In the genomic region with DNA sequence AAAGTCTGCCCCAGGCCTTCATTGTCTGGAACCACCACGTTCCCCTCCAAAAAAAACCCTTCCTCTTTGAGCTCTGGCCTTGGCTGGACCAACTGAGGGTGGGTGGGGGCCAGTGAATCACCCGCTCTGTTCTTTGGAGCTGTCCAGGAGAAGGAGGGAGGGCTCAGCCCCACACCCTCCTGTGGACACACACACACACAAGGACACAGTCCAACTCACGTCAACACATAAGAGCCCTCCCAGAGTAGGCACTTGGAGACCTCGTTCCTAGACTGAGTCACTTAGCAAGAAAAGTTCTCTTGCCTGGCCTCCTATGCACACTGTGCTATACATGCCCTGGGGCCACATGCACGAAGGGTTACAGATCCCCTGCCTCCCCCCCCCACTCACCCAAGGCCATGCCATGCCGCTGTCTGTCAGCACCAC, we compare ENCODE assay signal across 1 cellular context.
TF ChIP-seq lines count a peak whose summit lies in the region.

No MANE protein-coding gene starts in this region.

TF ChIP-seq in K562, 482 proteins besides CTCF, POLR2A, EP300 and RAD21 (continued from another document):
- TF ChIP-seq, protein P1, sequence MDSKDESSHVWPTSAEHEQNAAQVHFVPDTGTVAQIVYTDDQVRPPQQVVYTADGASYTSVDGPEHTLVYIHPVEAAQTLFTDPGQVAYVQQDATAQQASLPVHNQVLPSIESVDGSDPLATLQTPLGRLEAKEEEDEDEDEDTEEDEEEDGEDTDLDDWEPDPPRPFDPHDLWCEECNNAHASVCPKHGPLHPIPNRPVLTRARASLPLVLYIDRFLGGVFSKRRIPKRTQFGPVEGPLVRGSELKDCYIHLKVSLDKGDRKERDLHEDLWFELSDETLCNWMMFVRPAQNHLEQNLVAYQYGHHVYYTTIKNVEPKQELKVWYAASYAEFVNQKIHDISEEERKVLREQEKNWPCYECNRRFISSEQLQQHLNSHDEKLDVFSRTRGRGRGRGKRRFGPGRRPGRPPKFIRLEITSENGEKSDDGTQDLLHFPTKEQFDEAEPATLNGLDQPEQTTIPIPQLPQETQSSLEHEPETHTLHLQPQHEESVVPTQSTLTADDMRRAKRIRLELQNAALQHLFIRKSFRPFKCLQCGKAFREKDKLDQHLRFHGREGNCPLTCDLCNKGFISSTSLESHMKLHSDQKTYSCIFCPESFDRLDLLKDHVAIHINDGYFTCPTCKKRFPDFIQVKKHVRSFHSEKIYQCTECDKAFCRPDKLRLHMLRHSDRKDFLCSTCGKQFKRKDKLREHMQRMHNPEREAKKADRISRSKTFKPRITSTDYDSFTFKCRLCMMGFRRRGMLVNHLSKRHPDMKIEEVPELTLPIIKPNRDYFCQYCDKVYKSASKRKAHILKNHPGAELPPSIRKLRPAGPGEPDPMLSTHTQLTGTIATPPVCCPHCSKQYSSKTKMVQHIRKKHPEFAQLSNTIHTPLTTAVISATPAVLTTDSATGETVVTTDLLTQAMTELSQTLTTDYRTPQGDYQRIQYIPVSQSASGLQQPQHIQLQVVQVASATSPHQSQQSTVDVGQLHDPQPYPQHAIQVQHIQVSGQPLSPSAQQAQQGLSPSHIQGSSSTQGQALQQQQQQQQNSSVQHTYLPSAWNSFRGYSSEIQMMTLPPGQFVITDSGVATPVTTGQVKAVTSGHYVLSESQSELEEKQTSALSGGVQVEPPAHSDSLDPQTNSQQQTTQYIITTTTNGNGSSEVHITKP (IDR thresholded peaks at IDR 0.05; ENCODE audit: partially characterized antibody), result peak; percentile 45
- TF ChIP-seq, protein P2, sequence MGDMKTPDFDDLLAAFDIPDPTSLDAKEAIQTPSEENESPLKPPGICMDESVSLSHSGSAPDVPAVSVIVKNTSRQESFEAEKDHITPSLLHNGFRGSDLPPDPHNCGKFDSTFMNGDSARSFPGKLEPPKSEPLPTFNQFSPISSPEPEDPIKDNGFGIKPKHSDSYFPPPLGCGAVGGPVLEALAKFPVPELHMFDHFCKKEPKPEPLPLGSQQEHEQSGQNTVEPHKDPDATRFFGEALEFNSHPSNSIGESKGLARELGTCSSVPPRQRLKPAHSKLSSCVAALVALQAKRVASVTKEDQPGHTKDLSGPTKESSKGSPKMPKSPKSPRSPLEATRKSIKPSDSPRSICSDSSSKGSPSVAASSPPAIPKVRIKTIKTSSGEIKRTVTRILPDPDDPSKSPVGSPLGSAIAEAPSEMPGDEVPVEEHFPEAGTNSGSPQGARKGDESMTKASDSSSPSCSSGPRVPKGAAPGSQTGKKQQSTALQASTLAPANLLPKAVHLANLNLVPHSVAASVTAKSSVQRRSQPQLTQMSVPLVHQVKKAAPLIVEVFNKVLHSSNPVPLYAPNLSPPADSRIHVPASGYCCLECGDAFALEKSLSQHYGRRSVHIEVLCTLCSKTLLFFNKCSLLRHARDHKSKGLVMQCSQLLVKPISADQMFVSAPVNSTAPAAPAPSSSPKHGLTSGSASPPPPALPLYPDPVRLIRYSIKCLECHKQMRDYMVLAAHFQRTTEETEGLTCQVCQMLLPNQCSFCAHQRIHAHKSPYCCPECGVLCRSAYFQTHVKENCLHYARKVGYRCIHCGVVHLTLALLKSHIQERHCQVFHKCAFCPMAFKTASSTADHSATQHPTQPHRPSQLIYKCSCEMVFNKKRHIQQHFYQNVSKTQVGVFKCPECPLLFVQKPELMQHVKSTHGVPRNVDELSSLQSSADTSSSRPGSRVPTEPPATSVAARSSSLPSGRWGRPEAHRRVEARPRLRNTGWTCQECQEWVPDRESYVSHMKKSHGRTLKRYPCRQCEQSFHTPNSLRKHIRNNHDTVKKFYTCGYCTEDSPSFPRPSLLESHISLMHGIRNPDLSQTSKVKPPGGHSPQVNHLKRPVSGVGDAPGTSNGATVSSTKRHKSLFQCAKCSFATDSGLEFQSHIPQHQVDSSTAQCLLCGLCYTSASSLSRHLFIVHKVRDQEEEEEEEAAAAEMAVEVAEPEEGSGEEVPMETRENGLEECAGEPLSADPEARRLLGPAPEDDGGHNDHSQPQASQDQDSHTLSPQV (IDR thresholded peaks at IDR 0.05), result no peak
TF ChIP-seq in K562: peak in this region for 1.
